In genomic region chr5:143606043-143606752, GRCh38 we compare ENCODE assay signal across 8 cellular contexts.
A peak's percentile ranks its signal among the peaks of the same experiment; 100 is the strongest.
DNase-seq lines count a peak whose midpoint lies in the region; ATAC-seq, FAIRE-seq and TF ChIP-seq lines count a peak whose summit lies in the region.

No MANE protein-coding gene starts in this region.

- peak overlapping the region in 1 of 12 donors; percentile 68 for H3K27ac ChIP-seq in heart left ventricle

- no TSS peak for BruUV-seq in Calu3 (replicated peaks; lab: Mats Ljungman, UMichigan)

- no peak for DNase-seq in GM12892 (ENCODE audit: insufficient read length)
- DNase-seq in effector memory CD8-positive, alpha-beta T cell, result no peak
- no peak for DNase-seq in Calu3
- no peak for DNase-seq in heart left ventricle
- DNase-seq in HK-2 (ENCODE audit: unreplicated experiment), result no peak
- no peak for DNase-seq in nucleus accumbens (lab: John Stamatoyannopoulos, UW)

- H3K4me3 Mint-ChIP-seq in effector memory CD8-positive, alpha-beta T cell, result peak overlapping the region; percentile 31
- H3K4me3 Mint-ChIP-seq in Calu3 (ENCODE audit: low read depth, unreplicated experiment), result no peak overlapping the region

- H3K9me3 ChIP-seq in heart left ventricle, result peaks cover 0 to 17% (median 0%) of the 10 kb centered on the region in 12 donors

- FAIRE-seq in GM12892 (lab: Jason Lieb, UNC), result peak; percentile 95

- H3K27me3 ChIP-seq in heart left ventricle, result no peaks in the 10 kb centered on the region

- peak; percentile 89 for ATAC-seq in GM21423 (IDR thresholded peaks at IDR 0.05; ENCODE audit: unreplicated experiment)
- ATAC-seq in HG03571 (IDR thresholded peaks at IDR 0.05; ENCODE audit: unreplicated experiment), result peak; percentile 73
- ATAC-seq in effector memory CD8-positive, alpha-beta T cell (replicated peaks), result peak; percentile 70
- no peak for ATAC-seq in heart left ventricle

- no peaks in the 10 kb centered on the region for H3K36me3 Mint-ChIP-seq in effector memory CD8-positive, alpha-beta T cell (ENCODE audit: insufficient read depth)
- peaks cover 4% of the 10 kb centered on the region for H3K36me3 Mint-ChIP-seq in Calu3 (ENCODE audit: insufficient read depth, unreplicated experiment)

- peaks cover 0 to 34% (median 6%) of the 10 kb centered on the region in 12 donors for H3K4me1 ChIP-seq in heart left ventricle

- no peaks in the 10 kb centered on the region for H3K36me3 ChIP-seq in heart left ventricle

- TF ChIP-seq POLR2A in GM12892 (IDR thresholded peaks at IDR 0.05; ENCODE audit: low read depth, low read length) (no peak), heart left ventricle (IDR thresholded peaks at IDR 0.05) (no peak)

- TF ChIP-seq CTCF in Calu3 (IDR thresholded peaks at IDR 0.05; ENCODE audit: unreplicated experiment) (no peak), heart left ventricle (IDR thresholded peaks at IDR 0.05) (no peak)

- intact Hi-C loops in Calu3 (cut with micrococcal nuclease; ENCODE audit: unreplicated experiment) (no loop called here), heart left ventricle (cut with DNase I) (no loop called here)

- WGBS in heart left ventricle, 4 donors, result 76 to 80% (median 77%) methylated on average over 5 of the region's 5 CpGs

- peaks cover 24 to 30% of the 10 kb centered on the region in 2 donors for H3K4me1 Mint-ChIP-seq in effector memory CD8-positive, alpha-beta T cell (ENCODE audit: low read depth in 2 of 2)
- peaks cover 18% of the 10 kb centered on the region for H3K4me1 Mint-ChIP-seq in Calu3 (ENCODE audit: low read depth, unreplicated experiment)

- no peak overlapping the region for H3K27ac Mint-ChIP-seq in effector memory CD8-positive, alpha-beta T cell
- no peak overlapping the region for H3K27ac Mint-ChIP-seq in Calu3 (ENCODE audit: unreplicated experiment)

- peaks cover 0 to 14% of the 10 kb centered on the region in 2 donors for H3K9me3 Mint-ChIP-seq in effector memory CD8-positive, alpha-beta T cell
- peaks cover 8% of the 10 kb centered on the region for H3K9me3 Mint-ChIP-seq in Calu3 (ENCODE audit: low read depth, unreplicated experiment)

- H3K27me3 Mint-ChIP-seq in effector memory CD8-positive, alpha-beta T cell, result no peaks in the 10 kb centered on the region
- no peaks in the 10 kb centered on the region for H3K27me3 Mint-ChIP-seq in Calu3 (ENCODE audit: unreplicated experiment)

- no peak overlapping the region for H3K4me3 ChIP-seq in heart left ventricle

- CTCF ChIA-PET in Calu3 (lab: Charles Lee), result interaction anchor here (0.5 to 0.6 kb wide), 2 partner anchors 424 to 1503 kb away, joined by 3 to 10 read pairs; no protein-coding TSS in a partner anchor

Comparison
In these comparisons a context has a peak if more than half of its experiments do, and no peak if none do; other contexts are left out.
1. ATAC-seq: peak in GM21423 (single experiment), HG03571 (single experiment) and effector memory CD8-positive, alpha-beta T cell (single experiment); none in heart left ventricle (0 of 4).